In genomic region chr7:83547526-83547925, GRCh38 we compare ENCODE assay signal across 9 cellular contexts.
DNase-seq lines count a peak whose midpoint lies in the region; ATAC-seq and TF ChIP-seq lines count a peak whose summit lies in the region.
"Had no signal": no experiment of that assay in that cellular context is flagged by ENCODE, and none has a peak within 500 bp of the region (broad histone marks: within the 10 kb centered on the region; RNA-seq: fewer than 3 reads in every experiment).

No MANE protein-coding gene starts in this region.

- TF ChIP-seq CTCF in glutamatergic neuron (IDR thresholded peaks at IDR 0.05; ENCODE audit: partially characterized antibody, unreplicated experiment): no peak
- no peak for TF ChIP-seq CTCF in CD14-positive monocyte (IDR thresholded peaks at IDR 0.05)

- H3K4me3 Mint-ChIP-seq in glutamatergic neuron (ENCODE audit: unreplicated experiment) (no peak overlapping the region), CD14-positive monocyte (no peak overlapping the region)
- H3K4me3 Mint-ChIP-seq: stimulated activated naive B cell treated with anti-CD40 and anti-IgM and Interleukin-4, amounts not matched to agents 10 μg/mL and 1 μg/mL and 100 μg/mL, for 72 hours had no signal

- DNase-seq in NCI-H510A (lab: John Stamatoyannopoulos, UW) (peak; percentile 56), iPS-NIHi11 (ENCODE audit: low spot score) (peak; percentile 22), glutamatergic neuron (no peak), CD14-positive monocyte (ENCODE audit: low spot score) (no peak), Right ventricle myocardium inferior (ENCODE audit: missing footprints) (no peak)
- DNase-seq: stimulated activated naive B cell treated with anti-CD40 and anti-IgM and Interleukin-4, amounts not matched to agents 10 μg/mL and 1 μg/mL and 100 μg/mL, for 72 hours had no signal

- H3K9me3 Mint-ChIP-seq in glutamatergic neuron (ENCODE audit: unreplicated experiment) (no peaks in the 10 kb centered on the region), CD14-positive monocyte (peaks cover 0 to 4% (median 0%) of the 10 kb centered on the region in 7 donors)

- H3K4me1 Mint-ChIP-seq in glutamatergic neuron (ENCODE audit: low read depth, unreplicated experiment) (no peaks in the 10 kb centered on the region), CD14-positive monocyte (no peaks in the 10 kb centered on the region)
- H3K4me1 Mint-ChIP-seq: stimulated activated naive B cell treated with anti-CD40 and anti-IgM and Interleukin-4, amounts not matched to agents 10 μg/mL and 1 μg/mL and 100 μg/mL, for 72 hours had no signal

- intact Hi-C loops in CD14-positive monocyte (cut with micrococcal nuclease): no loop called here
- intact Hi-C loops in Right ventricle myocardium inferior (cut with DNase I): no loop called here

- H3K36me3 Mint-ChIP-seq in glutamatergic neuron (ENCODE audit: unreplicated experiment) (no peaks in the 10 kb centered on the region), CD14-positive monocyte (no peaks in the 10 kb centered on the region)
- H3K36me3 Mint-ChIP-seq: stimulated activated naive B cell treated with anti-CD40 and anti-IgM and Interleukin-4, amounts not matched to agents 10 μg/mL and 1 μg/mL and 100 μg/mL, for 72 hours had no signal

- ATAC-seq in GM18870 (IDR thresholded peaks at IDR 0.05; ENCODE audit: unreplicated experiment) (peak; percentile 75), HG03103 (IDR thresholded peaks at IDR 0.05; ENCODE audit: low read depth, unreplicated experiment) (peak; percentile 52), GM21515 (IDR thresholded peaks at IDR 0.05; ENCODE audit: unreplicated experiment) (no peak), Right ventricle myocardium inferior (no peak)

- peaks cover 2% of the 10 kb centered on the region for H3K27me3 Mint-ChIP-seq in glutamatergic neuron (ENCODE audit: unreplicated experiment)
- H3K27me3 Mint-ChIP-seq in CD14-positive monocyte (ENCODE audit: low read depth in 3 of 3): no peaks in the 10 kb centered on the region
- H3K27me3 Mint-ChIP-seq: stimulated activated naive B cell treated with anti-CD40 and anti-IgM and Interleukin-4, amounts not matched to agents 10 μg/mL and 1 μg/mL and 100 μg/mL, for 72 hours had no signal

- H3K27ac Mint-ChIP-seq in glutamatergic neuron (ENCODE audit: unreplicated experiment): no peak overlapping the region
- H3K27ac Mint-ChIP-seq in CD14-positive monocyte: no peak overlapping the region
- H3K27ac Mint-ChIP-seq: stimulated activated naive B cell treated with anti-CD40 and anti-IgM and Interleukin-4, amounts not matched to agents 10 μg/mL and 1 μg/mL and 100 μg/mL, for 72 hours had no signal

Comparison
In these comparisons a context has a peak if more than half of its experiments do, and no peak if none do; other contexts are left out.
1. ATAC-seq: peak in GM18870 (single experiment) and HG03103 (single experiment); none in GM21515 (single experiment) and Right ventricle myocardium inferior (single experiment).
2. DNase-seq: peak in NCI-H510A (single experiment) and iPS-NIHi11 (single experiment); none in glutamatergic neuron (single experiment), CD14-positive monocyte (single experiment) and Right ventricle myocardium inferior (single experiment).